Comparison of ENCODE assay signal across 14 cellular contexts in genomic region chr11:94678236-94678635, GRCh38.
"Had no signal": no experiment of that assay in that cellular context is flagged by ENCODE, and none has a peak within 500 bp of the region (broad histone marks: within the 10 kb centered on the region; RNA-seq: fewer than 3 reads in every experiment).

No MANE protein-coding gene starts in this region.

- H3K27ac ChIP-seq: brain microvascular endothelial cell, psoas muscle had no signal

- H3K27me3 ChIP-seq: brain microvascular endothelial cell had no signal

- H3K4me3 ChIP-seq: psoas muscle had no signal

- DNase-seq: activated CD4-positive, alpha-beta T cell treated with anti-CD3 and anti-CD28 coated beads for 1 hour; activated CD4-positive, alpha-beta T cell treated with anti-CD3 and anti-CD28 coated beads, Interleukin-2, amount 50 U/mL, for 48 hours; activated CD8-positive, alpha-beta memory T cell treated with anti-CD3 and anti-CD28 coated beads, Interleukin-2, amount 10 ng/mL, durations not matched to agents 7 days and 5 days; activated effector memory CD4-positive, alpha-beta T cell treated with anti-CD3 and anti-CD28 coated beads, Interleukin-2, amount 50 U/mL, for 16 hours; activated T-cell treated with anti-CD3 and anti-CD28 coated beads, Interleukin-2, amount 50 U/mL, for 24 hours; brain microvascular endothelial cell; natural killer cell; occipital lobe; psoas muscle; stimulated activated CD4-positive, alpha-beta T cell treated with anti-CD3 and anti-CD28 coated beads, Interleukin-2, amount 100 ng/mL, for 24 hours; stimulated activated naive B cell treated with anti-CD40 and anti-IgM and Interleukin-4, amounts not matched to agents 10 μg/mL and 1 μg/mL and 100 μg/mL, for 72 hours had no signal

- ATAC-seq: activated CD8-positive, alpha-beta memory T cell treated with anti-CD3 and anti-CD28 coated beads, Interleukin-2, amount 10 ng/mL, durations not matched to agents 7 days and 5 days; activated naive CD4-positive, alpha-beta T cell treated with anti-CD3 and anti-CD28 coated beads, Interleukin-2, amount 50 U/mL, for 72 hours; left lobe of liver; natural killer cell; psoas muscle; sciatic nerve; stimulated activated naive B cell treated with anti-CD40 and anti-IgM and Interleukin-4, amounts not matched to agents 10 μg/mL and 1 μg/mL and 100 μg/mL, for 72 hours had no signal

- H3K36me3 ChIP-seq: brain microvascular endothelial cell had no signal

- H3K9me3 ChIP-seq: psoas muscle had no signal
